ENCODE assay signal across 1 cellular context in the genomic region with DNA sequence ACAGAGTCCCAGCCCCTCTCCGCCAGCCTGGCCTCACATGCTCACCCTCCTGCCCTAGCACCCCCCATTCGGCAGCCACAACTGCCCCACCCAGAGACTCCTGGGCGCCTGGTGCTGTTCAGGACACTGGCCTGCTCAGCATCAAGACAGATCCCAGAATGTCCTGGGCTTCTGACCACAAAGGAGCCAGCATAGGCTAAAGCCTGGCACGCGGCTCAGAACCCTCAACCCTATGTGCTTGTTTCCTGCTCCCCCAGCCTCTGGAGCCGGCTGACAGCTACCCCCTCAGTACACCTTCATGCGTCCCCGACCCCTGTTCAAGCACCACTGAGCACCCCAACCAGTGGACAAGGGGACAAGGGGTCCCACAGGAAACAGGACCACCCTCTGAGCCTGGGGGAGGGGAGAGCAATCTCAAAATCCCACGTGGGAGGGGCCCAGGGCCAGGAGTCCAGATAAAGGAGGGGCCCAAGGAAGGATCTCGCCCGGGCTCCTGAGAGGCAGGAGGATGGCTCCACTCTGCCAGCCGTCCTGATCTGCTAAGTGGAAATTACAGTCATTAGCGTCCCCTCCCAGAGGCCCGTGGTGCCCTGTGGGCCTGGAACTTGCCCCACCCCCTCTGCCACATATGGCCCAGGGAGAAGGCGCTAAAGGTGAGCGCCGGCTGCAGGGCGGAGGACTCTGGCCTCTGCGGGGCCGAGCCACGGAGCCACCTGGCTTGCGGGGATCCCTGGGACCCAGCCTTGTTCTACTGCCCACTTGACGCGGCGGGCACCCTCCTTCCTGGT.
TF ChIP-seq lines count a peak whose summit lies in the region.

No MANE protein-coding gene starts in this region.

TF ChIP-seq in SK-N-SH, 30 proteins besides CTCF, POLR2A, EP300 and RAD21 (continued from another document):
- TF ChIP-seq, protein P1, sequence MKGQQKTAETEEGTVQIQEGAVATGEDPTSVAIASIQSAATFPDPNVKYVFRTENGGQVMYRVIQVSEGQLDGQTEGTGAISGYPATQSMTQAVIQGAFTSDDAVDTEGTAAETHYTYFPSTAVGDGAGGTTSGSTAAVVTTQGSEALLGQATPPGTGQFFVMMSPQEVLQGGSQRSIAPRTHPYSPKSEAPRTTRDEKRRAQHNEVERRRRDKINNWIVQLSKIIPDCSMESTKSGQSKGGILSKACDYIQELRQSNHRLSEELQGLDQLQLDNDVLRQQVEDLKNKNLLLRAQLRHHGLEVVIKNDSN (IDR thresholded peaks at IDR 0.05; ENCODE audit: borderline replicate concordance, low read depth) = no peak
- TF ChIP-seq TEAD4 (IDR thresholded peaks at IDR 0.05; ENCODE audit: borderline replicate concordance, insufficient read depth) (no peak), MEF2A (IDR thresholded peaks at IDR 0.05; ENCODE audit: borderline replicate concordance, low read depth) (no peak), FOXM1 (IDR thresholded peaks at IDR 0.05; ENCODE audit: low read depth) (no peak), SIN3A (IDR thresholded peaks at IDR 0.05; ENCODE audit: borderline replicate concordance, low read depth, low read length) (no peak), JUND (IDR thresholded peaks at IDR 0.05) (no peak), EZH2phosphoT487 (IDR thresholded peaks at IDR 0.05; ENCODE audit: borderline replicate concordance, low read depth) (no peak), ELF1 (IDR thresholded peaks at IDR 0.05) (no peak), RXRA (IDR thresholded peaks at IDR 0.05; ENCODE audit: borderline replicate concordance, low read depth) (no peak), RFX5 (IDR thresholded peaks at IDR 0.05; ENCODE audit: low read length) (no peak), CHD2 (IDR thresholded peaks at IDR 0.05; ENCODE audit: low read length, partially characterized antibody) (no peak)
- TF ChIP-seq, protein P2, sequence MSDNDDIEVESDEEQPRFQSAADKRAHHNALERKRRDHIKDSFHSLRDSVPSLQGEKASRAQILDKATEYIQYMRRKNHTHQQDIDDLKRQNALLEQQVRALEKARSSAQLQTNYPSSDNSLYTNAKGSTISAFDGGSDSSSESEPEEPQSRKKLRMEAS (IDR thresholded peaks at IDR 0.05; ENCODE audit: low read depth) = no peak
- TF ChIP-seq, protein P3, sequence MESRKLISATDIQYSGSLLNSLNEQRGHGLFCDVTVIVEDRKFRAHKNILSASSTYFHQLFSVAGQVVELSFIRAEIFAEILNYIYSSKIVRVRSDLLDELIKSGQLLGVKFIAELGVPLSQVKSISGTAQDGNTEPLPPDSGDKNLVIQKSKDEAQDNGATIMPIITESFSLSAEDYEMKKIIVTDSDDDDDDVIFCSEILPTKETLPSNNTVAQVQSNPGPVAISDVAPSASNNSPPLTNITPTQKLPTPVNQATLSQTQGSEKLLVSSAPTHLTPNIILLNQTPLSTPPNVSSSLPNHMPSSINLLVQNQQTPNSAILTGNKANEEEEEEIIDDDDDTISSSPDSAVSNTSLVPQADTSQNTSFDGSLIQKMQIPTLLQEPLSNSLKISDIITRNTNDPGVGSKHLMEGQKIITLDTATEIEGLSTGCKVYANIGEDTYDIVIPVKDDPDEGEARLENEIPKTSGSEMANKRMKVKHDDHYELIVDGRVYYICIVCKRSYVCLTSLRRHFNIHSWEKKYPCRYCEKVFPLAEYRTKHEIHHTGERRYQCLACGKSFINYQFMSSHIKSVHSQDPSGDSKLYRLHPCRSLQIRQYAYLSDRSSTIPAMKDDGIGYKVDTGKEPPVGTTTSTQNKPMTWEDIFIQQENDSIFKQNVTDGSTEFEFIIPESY (IDR thresholded peaks at IDR 0.05; ENCODE audit: borderline replicate concordance, low read depth) = no peak
